ENCODE assay signal across 32 cellular contexts in genomic region chr7:89133357-89133756, GRCh38.
"Had no signal": no experiment of that assay in that cellular context is flagged by ENCODE, and none has a peak within 500 bp of the region (broad histone marks: within the 10 kb centered on the region; RNA-seq: fewer than 3 reads in every experiment).

No MANE protein-coding gene starts in this region.

- H3K36me3 Mint-ChIP-seq: activated CD4-positive, alpha-beta memory T cell treated with anti-CD3 and anti-CD28 coated beads for 36 hours; activated CD8-positive, alpha-beta memory T cell treated with anti-CD3 and anti-CD28 coated beads, Interleukin-2, amount 10 ng/mL, durations not matched to agents 7 days and 5 days; activated naive CD4-positive, alpha-beta T cell treated with anti-CD3 and anti-CD28 coated beads, Interleukin-2, amount 50 U/mL, for 24 hours; activated naive CD8-positive, alpha-beta T cell treated with anti-CD3 and anti-CD28 coated beads for 36 hours had no signal

- H3K4me1 Mint-ChIP-seq: activated CD4-positive, alpha-beta T cell treated with anti-CD3 and anti-CD28 coated beads for 36 hours; activated CD4-positive, alpha-beta T cell treated with anti-CD3 and anti-CD28 coated beads, Interleukin-2, amount 10 ng/mL, durations not matched to agents 24 days and 14 days; activated CD8-positive, alpha-beta memory T cell treated with anti-CD3 and anti-CD28 coated beads, Interleukin-2, amount 10 ng/mL, durations not matched to agents 7 days and 5 days; activated naive CD4-positive, alpha-beta T cell treated with anti-CD3 and anti-CD28 coated beads, Interleukin-2, amount 50 U/mL, for 24 hours; activated naive CD8-positive, alpha-beta T cell treated with anti-CD3 and anti-CD28 coated beads for 36 hours; activated naive CD8-positive, alpha-beta T cell treated with anti-CD3 and anti-CD28 coated beads, Interleukin-2, amount 50 U/mL, for 24 hours had no signal

- H3K79me2 ChIP-seq: hepatocyte had no signal

- H3K27ac ChIP-seq: adrenal gland, body of pancreas, esophagus muscularis mucosa, gastroesophageal sphincter, heart right ventricle, hepatocyte had no signal

- H3K36me3 ChIP-seq: adrenal gland, esophagus muscularis mucosa, gastroesophageal sphincter, heart right ventricle had no signal

- FAIRE-seq: colon had no signal

- H3K27me3 Mint-ChIP-seq: activated CD4-positive, alpha-beta memory T cell treated with anti-CD3 and anti-CD28 coated beads for 36 hours; activated CD4-positive, alpha-beta T cell treated with anti-CD3 and anti-CD28 coated beads for 36 hours; activated CD4-positive, alpha-beta T cell treated with anti-CD3 and anti-CD28 coated beads, Interleukin-2, amount 10 ng/mL, durations not matched to agents 24 days and 14 days; activated CD8-positive, alpha-beta memory T cell treated with anti-CD3 and anti-CD28 coated beads, Interleukin-2, amount 10 ng/mL, durations not matched to agents 7 days and 5 days; activated naive CD4-positive, alpha-beta T cell treated with anti-CD3 and anti-CD28 coated beads, Interleukin-2, amount 50 U/mL, for 24 hours; activated naive CD8-positive, alpha-beta T cell treated with anti-CD3 and anti-CD28 coated beads for 36 hours; activated naive CD8-positive, alpha-beta T cell treated with anti-CD3 and anti-CD28 coated beads, Interleukin-2, amount 50 U/mL, for 24 hours; effector memory CD8-positive, alpha-beta T cell had no signal

- H3K9me3 Mint-ChIP-seq: activated CD4-positive, alpha-beta memory T cell treated with anti-CD3 and anti-CD28 coated beads for 36 hours; activated CD4-positive, alpha-beta T cell treated with anti-CD3 and anti-CD28 coated beads, Interleukin-2, amount 10 ng/mL, durations not matched to agents 24 days and 14 days; activated naive CD4-positive, alpha-beta T cell treated with anti-CD3 and anti-CD28 coated beads, Interleukin-2, amount 50 U/mL, for 24 hours; activated naive CD8-positive, alpha-beta T cell treated with anti-CD3 and anti-CD28 coated beads for 36 hours; activated T-helper 1 cell treated with anti-CD3 and anti-CD28 coated beads, Interleukin-12 subunit alpha, Interleukin-12 subunit beta, Interleukin-2, Interleukin-4 antibody, amounts not matched to agents 30 ng/mL and 10 ng/mL and 1 ng/mL, durations not matched to agents 14 hours and 24 hours and 36 hours; activated T-helper 2 cell treated with anti-CD3 and anti-CD28 coated beads, Interferon-gamma antibody, Interleukin-2, Interleukin-4, amounts not matched to agents 10 μg/mL and 5 μg/mL and 100 μg/mL, durations not matched to agents 14 hours and 24 hours and 36 hours had no signal

- ATAC-seq: activated CD4-positive, alpha-beta T cell treated with anti-CD3 and anti-CD28 coated beads for 36 hours; activated CD8-positive, alpha-beta memory T cell treated with anti-CD3 and anti-CD28 coated beads, Interleukin-2, amount 10 ng/mL, durations not matched to agents 7 days and 5 days; activated CD8-positive, alpha-beta T cell treated with anti-CD3 and anti-CD28 coated beads, Interleukin-2, amount 10 ng/mL, durations not matched to agents 7 days and 5 days; activated naive CD8-positive, alpha-beta T cell treated with anti-CD3 and anti-CD28 coated beads, Interleukin-2, amount 50 U/mL, for 24 hours; body of pancreas; effector memory CD8-positive, alpha-beta T cell; gastroesophageal sphincter; heart right ventricle had no signal

- H3K4me2 ChIP-seq: hepatocyte had no signal

- H3K4me3 ChIP-seq: adrenal gland, body of pancreas, esophagus muscularis mucosa, gastroesophageal sphincter, heart right ventricle, hepatocyte had no signal

- H3K4me3 Mint-ChIP-seq: activated CD4-positive, alpha-beta memory T cell treated with anti-CD3 and anti-CD28 coated beads for 36 hours; activated CD4-positive, alpha-beta T cell treated with anti-CD3 and anti-CD28 coated beads for 36 hours; activated CD4-positive, alpha-beta T cell treated with anti-CD3 and anti-CD28 coated beads, Interleukin-2, amount 10 ng/mL, durations not matched to agents 24 days and 14 days; activated CD8-positive, alpha-beta memory T cell treated with anti-CD3 and anti-CD28 coated beads, Interleukin-2, amount 10 ng/mL, durations not matched to agents 7 days and 5 days; activated CD8-positive, alpha-beta T cell treated with anti-CD3 and anti-CD28 coated beads, Interleukin-2, amount 10 ng/mL, durations not matched to agents 7 days and 5 days; activated naive CD4-positive, alpha-beta T cell treated with anti-CD3 and anti-CD28 coated beads for 36 hours; activated naive CD4-positive, alpha-beta T cell treated with anti-CD3 and anti-CD28 coated beads, Interleukin-2, amount 50 U/mL, for 24 hours; activated naive CD8-positive, alpha-beta T cell treated with anti-CD3 and anti-CD28 coated beads for 36 hours; activated naive CD8-positive, alpha-beta T cell treated with anti-CD3 and anti-CD28 coated beads, Interleukin-2, amount 50 U/mL, for 24 hours; activated T-helper 1 cell treated with anti-CD3 and anti-CD28 coated beads, Interleukin-12 subunit alpha, Interleukin-12 subunit beta, Interleukin-2, Interleukin-4 antibody, amounts not matched to agents 30 ng/mL and 10 ng/mL and 1 ng/mL, durations not matched to agents 14 hours and 24 hours and 36 hours; effector memory CD8-positive, alpha-beta T cell had no signal

- H3K4me1 ChIP-seq: adrenal gland, body of pancreas, esophagus muscularis mucosa, gastroesophageal sphincter, heart right ventricle had no signal

- H2AFZ ChIP-seq: hepatocyte had no signal

- DNase-seq: activated CD4-positive, alpha-beta memory T cell treated with anti-CD3 and anti-CD28 coated beads for 36 hours; activated CD4-positive, alpha-beta T cell treated with anti-CD3 and anti-CD28 coated beads for 36 hours; activated CD4-positive, alpha-beta T cell treated with anti-CD3 and anti-CD28 coated beads, Interleukin-2, amount 10 ng/mL, durations not matched to agents 24 days and 14 days; activated CD4-positive, CD25-positive, alpha-beta regulatory T cell; activated CD4-positive, CD25-positive, alpha-beta regulatory T cell treated with anti-CD3 and anti-CD28 coated beads, Interleukin-2, amount 50 U/mL, for 72 hours; activated CD8-positive, alpha-beta memory T cell treated with anti-CD3 and anti-CD28 coated beads, Interleukin-2, amount 10 ng/mL, durations not matched to agents 7 days and 5 days; activated CD8-positive, alpha-beta memory T cell treated with anti-CD3 and anti-CD28 coated beads, Interleukin-2, amount 50 U/mL, for 4 hours; activated CD8-positive, alpha-beta T cell treated with anti-CD3 and anti-CD28 coated beads, Interleukin-2, amount 10 ng/mL, durations not matched to agents 7 days and 5 days; activated effector memory CD4-positive, alpha-beta T cell treated with anti-CD3 and anti-CD28 coated beads, Interleukin-2, amount 50 U/mL, for 16 hours; activated naive CD4-positive, alpha-beta T cell treated with anti-CD3 and anti-CD28 coated beads for 36 hours; activated naive CD8-positive, alpha-beta T cell treated with anti-CD3 and anti-CD28 coated beads for 36 hours; activated naive CD8-positive, alpha-beta T cell treated with anti-CD3 and anti-CD28 coated beads, Interleukin-2, amount 50 U/mL, for 24 hours; activated T-cell treated with anti-CD3 and anti-CD28 coated beads, Interleukin-2, amount 50 U/mL, for 1 hour; activated T-cell treated with anti-CD3 and anti-CD28 coated beads, Interleukin-2, amount 50 U/mL, for 48 hours; adrenal gland; amygdala; aorta; body of pancreas; caudate nucleus; cortex of kidney; dermis blood vessel endothelial cell; effector CD4-positive, alpha-beta T cell; effector memory CD8-positive, alpha-beta T cell; erythroblast; heart right ventricle had no signal

- H3K27me3 ChIP-seq: adrenal gland, body of pancreas, esophagus muscularis mucosa, gastroesophageal sphincter, heart right ventricle, hepatocyte had no signal

- H3K9me3 ChIP-seq: adrenal gland, body of pancreas had no signal

- H3K27ac Mint-ChIP-seq: activated CD4-positive, alpha-beta memory T cell treated with anti-CD3 and anti-CD28 coated beads for 36 hours; activated CD4-positive, alpha-beta T cell treated with anti-CD3 and anti-CD28 coated beads for 36 hours; activated CD4-positive, alpha-beta T cell treated with anti-CD3 and anti-CD28 coated beads, Interleukin-2, amount 10 ng/mL, durations not matched to agents 24 days and 14 days; activated CD8-positive, alpha-beta memory T cell treated with anti-CD3 and anti-CD28 coated beads, Interleukin-2, amount 10 ng/mL, durations not matched to agents 7 days and 5 days; activated CD8-positive, alpha-beta T cell treated with anti-CD3 and anti-CD28 coated beads, Interleukin-2, amount 10 ng/mL, durations not matched to agents 7 days and 5 days; activated naive CD4-positive, alpha-beta T cell treated with anti-CD3 and anti-CD28 coated beads for 36 hours; activated naive CD4-positive, alpha-beta T cell treated with anti-CD3 and anti-CD28 coated beads, Interleukin-2, amount 50 U/mL, for 24 hours; activated naive CD8-positive, alpha-beta T cell treated with anti-CD3 and anti-CD28 coated beads for 36 hours; activated naive CD8-positive, alpha-beta T cell treated with anti-CD3 and anti-CD28 coated beads, Interleukin-2, amount 50 U/mL, for 24 hours; activated T-helper 1 cell treated with anti-CD3 and anti-CD28 coated beads, Interleukin-12 subunit alpha, Interleukin-12 subunit beta, Interleukin-2, Interleukin-4 antibody, amounts not matched to agents 30 ng/mL and 10 ng/mL and 1 ng/mL, durations not matched to agents 14 hours and 24 hours and 36 hours; activated T-helper 2 cell treated with anti-CD3 and anti-CD28 coated beads, Interferon-gamma antibody, Interleukin-2, Interleukin-4, amounts not matched to agents 10 μg/mL and 5 μg/mL and 100 μg/mL, durations not matched to agents 14 hours and 24 hours and 36 hours; effector memory CD8-positive, alpha-beta T cell had no signal
